In the genomic region with DNA sequence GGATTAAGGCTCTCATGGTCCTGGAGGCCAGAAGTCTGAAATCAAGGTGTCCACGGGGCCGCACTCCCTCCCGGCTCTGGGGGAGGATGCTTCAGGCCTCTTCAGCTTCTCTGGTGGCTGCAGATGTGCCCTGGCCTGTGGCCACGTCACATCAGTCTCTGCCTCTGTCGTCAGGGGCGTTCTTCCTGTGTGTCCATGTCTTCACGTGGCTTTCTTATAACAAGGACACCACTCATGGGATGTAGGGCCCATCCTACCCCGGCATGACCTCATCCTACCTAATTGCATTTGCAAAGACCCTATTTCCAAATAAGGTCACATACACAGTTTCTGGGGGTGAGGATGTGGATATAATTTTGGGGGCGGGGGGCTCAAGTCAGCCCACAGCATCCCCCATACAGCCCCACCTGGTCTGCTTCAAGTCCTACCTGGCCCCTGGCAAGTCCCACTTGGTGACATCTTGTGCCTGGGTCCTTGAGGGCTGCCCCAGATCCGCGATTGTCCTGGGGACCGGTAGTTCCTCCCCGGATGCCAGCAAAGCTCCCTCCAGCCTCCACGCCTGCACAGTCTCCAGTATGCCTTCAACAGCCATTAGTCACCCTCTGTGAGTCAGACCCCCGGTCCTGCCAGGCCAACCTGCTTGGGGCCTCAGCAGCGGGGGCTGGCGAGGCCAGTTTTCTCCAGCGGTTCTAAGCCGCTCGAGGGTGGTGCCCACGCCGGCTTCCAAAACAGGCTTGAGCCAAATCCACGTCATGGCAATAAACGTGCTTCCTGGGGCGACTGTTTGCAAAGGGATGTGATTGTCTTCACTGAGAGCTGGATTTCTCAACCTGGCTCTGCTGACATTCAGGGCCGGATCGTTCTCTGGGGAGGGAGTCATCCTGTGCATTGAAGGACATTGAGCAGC, we compare ENCODE assay signal across 1 cellular context.
TF ChIP-seq lines count a peak whose summit lies in the region.

No MANE protein-coding gene starts in this region.

TF ChIP-seq in H1, 55 proteins besides CTCF, POLR2A, EP300 and RAD21:
- no peak for TF ChIP-seq RBBP5 (IDR thresholded peaks at IDR 0.05; ENCODE audit: borderline replicate concordance, low read depth, low read length)
- TF ChIP-seq RXRA (IDR thresholded peaks at IDR 0.05; ENCODE audit: insufficient read depth, low read depth, low read length), result no peak
- TF ChIP-seq TEAD4 (IDR thresholded peaks at IDR 0.05; ENCODE audit: low read depth, low read length), result no peak
- TF ChIP-seq PHF8 (conservative IDR thresholded peaks at IDR 0.05; ENCODE audit: low read depth, low read length), result no peak
- no peak for TF ChIP-seq NRF1 (IDR thresholded peaks at IDR 0.05; ENCODE audit: low read depth, low read length)
- no peak for TF ChIP-seq BRCA1 (IDR thresholded peaks at IDR 0.05; ENCODE audit: low read depth, low read length)
- no peak for TF ChIP-seq RFX5 (IDR thresholded peaks at IDR 0.05; ENCODE audit: borderline replicate concordance, low read depth, low read length)
- TF ChIP-seq BCL11A (IDR thresholded peaks at IDR 0.05; ENCODE audit: low read depth in 2 of 2, low read length in 2 of 2), result no peak
- no peak for TF ChIP-seq EGR1 (IDR thresholded peaks at IDR 0.05; ENCODE audit: borderline replicate concordance, low read depth, low read length)
- no peak for TF ChIP-seq SP4 (IDR thresholded peaks at IDR 0.05; ENCODE audit: low read length)
- no peak for TF ChIP-seq BACH1 (IDR thresholded peaks at IDR 0.05; ENCODE audit: low read length)
- TF ChIP-seq SIX5 (IDR thresholded peaks at IDR 0.05; ENCODE audit: low read depth, low read length), result no peak
- no peak for TF ChIP-seq SRF (IDR thresholded peaks at IDR 0.05; ENCODE audit: low read depth, low read length)
- TF ChIP-seq, protein P1, sequence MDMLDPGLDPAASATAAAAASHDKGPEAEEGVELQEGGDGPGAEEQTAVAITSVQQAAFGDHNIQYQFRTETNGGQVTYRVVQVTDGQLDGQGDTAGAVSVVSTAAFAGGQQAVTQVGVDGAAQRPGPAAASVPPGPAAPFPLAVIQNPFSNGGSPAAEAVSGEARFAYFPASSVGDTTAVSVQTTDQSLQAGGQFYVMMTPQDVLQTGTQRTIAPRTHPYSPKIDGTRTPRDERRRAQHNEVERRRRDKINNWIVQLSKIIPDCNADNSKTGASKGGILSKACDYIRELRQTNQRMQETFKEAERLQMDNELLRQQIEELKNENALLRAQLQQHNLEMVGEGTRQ (IDR thresholded peaks at IDR 0.05; ENCODE audit: low read length), result no peak
- TF ChIP-seq, protein P2, sequence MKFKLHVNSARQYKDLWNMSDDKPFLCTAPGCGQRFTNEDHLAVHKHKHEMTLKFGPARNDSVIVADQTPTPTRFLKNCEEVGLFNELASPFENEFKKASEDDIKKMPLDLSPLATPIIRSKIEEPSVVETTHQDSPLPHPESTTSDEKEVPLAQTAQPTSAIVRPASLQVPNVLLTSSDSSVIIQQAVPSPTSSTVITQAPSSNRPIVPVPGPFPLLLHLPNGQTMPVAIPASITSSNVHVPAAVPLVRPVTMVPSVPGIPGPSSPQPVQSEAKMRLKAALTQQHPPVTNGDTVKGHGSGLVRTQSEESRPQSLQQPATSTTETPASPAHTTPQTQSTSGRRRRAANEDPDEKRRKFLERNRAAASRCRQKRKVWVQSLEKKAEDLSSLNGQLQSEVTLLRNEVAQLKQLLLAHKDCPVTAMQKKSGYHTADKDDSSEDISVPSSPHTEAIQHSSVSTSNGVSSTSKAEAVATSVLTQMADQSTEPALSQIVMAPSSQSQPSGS (IDR thresholded peaks at IDR 0.05; ENCODE audit: low read length), result no peak
- TF ChIP-seq, protein P3, sequence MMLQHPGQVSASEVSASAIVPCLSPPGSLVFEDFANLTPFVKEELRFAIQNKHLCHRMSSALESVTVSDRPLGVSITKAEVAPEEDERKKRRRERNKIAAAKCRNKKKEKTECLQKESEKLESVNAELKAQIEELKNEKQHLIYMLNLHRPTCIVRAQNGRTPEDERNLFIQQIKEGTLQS (IDR thresholded peaks at IDR 0.05; ENCODE audit: insufficient read depth, low read depth, low read length), result no peak
